3 cellular contexts compared by ENCODE assay signal in genomic region chr2:127439343-127439742, GRCh38.
TF ChIP-seq lines count a peak whose summit lies in the region.

No MANE protein-coding gene starts in this region.

TF ChIP-seq in IMR-90, 13 proteins besides CTCF, POLR2A, EP300 and RAD21:
- no peak for TF ChIP-seq ELK1 (IDR thresholded peaks at IDR 0.05; ENCODE audit: borderline replicate concordance, low read depth, low read length)
- no peak for TF ChIP-seq NFE2L2 (IDR thresholded peaks at IDR 0.05; ENCODE audit: low read depth, low read length)
- TF ChIP-seq RCOR1 (IDR thresholded peaks at IDR 0.05; ENCODE audit: insufficient replicate concordance, low read length): no peak
- no peak for TF ChIP-seq MAFK (IDR thresholded peaks at IDR 0.05; ENCODE audit: low read depth, low read length)
- TF ChIP-seq CEBPB (IDR thresholded peaks at IDR 0.05; ENCODE audit: low read depth, low read length): no peak
- no peak for TF ChIP-seq RFX5 (IDR thresholded peaks at IDR 0.05; ENCODE audit: low read depth, low read length)
- no peak for TF ChIP-seq FOS (IDR thresholded peaks at IDR 0.05; ENCODE audit: low read depth, low read length)
- no peak for TF ChIP-seq CHD1 (IDR thresholded peaks at IDR 0.05; ENCODE audit: low read depth, low read length)
- TF ChIP-seq SMC3 (IDR thresholded peaks at IDR 0.05; ENCODE audit: low read depth, low read length): no peak
- TF ChIP-seq, protein P1, sequence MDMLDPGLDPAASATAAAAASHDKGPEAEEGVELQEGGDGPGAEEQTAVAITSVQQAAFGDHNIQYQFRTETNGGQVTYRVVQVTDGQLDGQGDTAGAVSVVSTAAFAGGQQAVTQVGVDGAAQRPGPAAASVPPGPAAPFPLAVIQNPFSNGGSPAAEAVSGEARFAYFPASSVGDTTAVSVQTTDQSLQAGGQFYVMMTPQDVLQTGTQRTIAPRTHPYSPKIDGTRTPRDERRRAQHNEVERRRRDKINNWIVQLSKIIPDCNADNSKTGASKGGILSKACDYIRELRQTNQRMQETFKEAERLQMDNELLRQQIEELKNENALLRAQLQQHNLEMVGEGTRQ (IDR thresholded peaks at IDR 0.05; ENCODE audit: low read depth, low read length): no peak
- TF ChIP-seq MXI1 (IDR thresholded peaks at IDR 0.05; ENCODE audit: borderline replicate concordance, low read depth, low read length): no peak
- TF ChIP-seq MAZ (IDR thresholded peaks at IDR 0.05; ENCODE audit: borderline replicate concordance, low read depth, low read length): no peak
- no peak for TF ChIP-seq BHLHE40 (IDR thresholded peaks at IDR 0.05; ENCODE audit: low read depth, low read length)

TF ChIP-seq in HepG2, 621 proteins besides CTCF, POLR2A, EP300 and RAD21 (continues in another document):
- TF ChIP-seq BRCA1 (CRISPR knock-in tag; IDR thresholded peaks at IDR 0.05): no peak
- TF ChIP-seq RNF219 (CRISPR knock-in tag; IDR thresholded peaks at IDR 0.05): no peak
- TF ChIP-seq ZNF576 (CRISPR knock-in tag; IDR thresholded peaks at IDR 0.05): 0 out of 2 replicates have a peak, but pooled peaks have one; percentile 23
- TF ChIP-seq IRX3 (CRISPR knock-in tag; IDR thresholded peaks at IDR 0.05; ENCODE audit: borderline replicate concordance, low read depth): no peak
- 0 out of 2 replicates have a peak, but pooled peaks have one; percentile 43 for TF ChIP-seq ZNF572 (CRISPR knock-in tag; IDR thresholded peaks at IDR 0.05)
- no peak for TF ChIP-seq ZBTB34 (CRISPR knock-in tag; IDR thresholded peaks at IDR 0.05)
- TF ChIP-seq MAZ (IDR thresholded peaks at IDR 0.05; ENCODE audit: borderline replicate concordance, low read depth, low read length): no peak
- peak; percentile 50; the same call in 1 of the 2 replicates for TF ChIP-seq MAZ (CRISPR knock-in tag; IDR thresholded peaks at IDR 0.05; ENCODE audit: low read depth)
- TF ChIP-seq, protein P2, sequence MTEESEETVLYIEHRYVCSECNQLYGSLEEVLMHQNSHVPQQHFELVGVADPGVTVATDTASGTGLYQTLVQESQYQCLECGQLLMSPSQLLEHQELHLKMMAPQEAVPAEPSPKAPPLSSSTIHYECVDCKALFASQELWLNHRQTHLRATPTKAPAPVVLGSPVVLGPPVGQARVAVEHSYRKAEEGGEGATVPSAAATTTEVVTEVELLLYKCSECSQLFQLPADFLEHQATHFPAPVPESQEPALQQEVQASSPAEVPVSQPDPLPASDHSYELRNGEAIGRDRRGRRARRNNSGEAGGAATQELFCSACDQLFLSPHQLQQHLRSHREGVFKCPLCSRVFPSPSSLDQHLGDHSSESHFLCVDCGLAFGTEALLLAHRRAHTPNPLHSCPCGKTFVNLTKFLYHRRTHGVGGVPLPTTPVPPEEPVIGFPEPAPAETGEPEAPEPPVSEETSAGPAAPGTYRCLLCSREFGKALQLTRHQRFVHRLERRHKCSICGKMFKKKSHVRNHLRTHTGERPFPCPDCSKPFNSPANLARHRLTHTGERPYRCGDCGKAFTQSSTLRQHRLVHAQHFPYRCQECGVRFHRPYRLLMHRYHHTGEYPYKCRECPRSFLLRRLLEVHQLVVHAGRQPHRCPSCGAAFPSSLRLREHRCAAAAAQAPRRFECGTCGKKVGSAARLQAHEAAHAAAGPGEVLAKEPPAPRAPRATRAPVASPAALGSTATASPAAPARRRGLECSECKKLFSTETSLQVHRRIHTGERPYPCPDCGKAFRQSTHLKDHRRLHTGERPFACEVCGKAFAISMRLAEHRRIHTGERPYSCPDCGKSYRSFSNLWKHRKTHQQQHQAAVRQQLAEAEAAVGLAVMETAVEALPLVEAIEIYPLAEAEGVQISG (CRISPR knock-in tag; IDR thresholded peaks at IDR 0.05): no peak
- TF ChIP-seq ZC3H13 (CRISPR knock-in tag; IDR thresholded peaks at IDR 0.05): no peak
- no peak for TF ChIP-seq HOXD1 (CRISPR knock-in tag; IDR thresholded peaks at IDR 0.05)
- TF ChIP-seq NCOA5 (CRISPR knock-in tag; IDR thresholded peaks at IDR 0.05): no peak
- 0 out of 2 replicates have a peak, but pooled peaks have one; percentile 32 for TF ChIP-seq ZNF788 (CRISPR knock-in tag; IDR thresholded peaks at IDR 0.05; ENCODE audit: borderline replicate concordance)
- 0 out of 2 replicates have a peak, but pooled peaks have one; percentile 50 for TF ChIP-seq ZNF891 (CRISPR knock-in tag; IDR thresholded peaks at IDR 0.05)
- peak; percentile 22; the same call in 1 of the 2 replicates for TF ChIP-seq ZNF143 (CRISPR knock-in tag; IDR thresholded peaks at IDR 0.05)
- TF ChIP-seq ZBTB26 (CRISPR knock-in tag; IDR thresholded peaks at IDR 0.05; ENCODE audit: borderline replicate concordance): peak; percentile 24; the same call in 1 of the 2 replicates
- no peak for TF ChIP-seq ZNF446 (CRISPR knock-in tag; IDR thresholded peaks at IDR 0.05)
- TF ChIP-seq ARHGAP35 (CRISPR knock-in tag; IDR thresholded peaks at IDR 0.05; ENCODE audit: borderline replicate concordance): no peak
- TF ChIP-seq ARID2 (CRISPR knock-in tag; IDR thresholded peaks at IDR 0.05; ENCODE audit: borderline replicate concordance): no peak
- no peak for TF ChIP-seq BORCS8-MEF2B (CRISPR knock-in tag; IDR thresholded peaks at IDR 0.05)

TF ChIP-seq in GM12891, 5 proteins besides CTCF, POLR2A, EP300 and RAD21:
- TF ChIP-seq POLR2AphosphoS5 (IDR thresholded peaks at IDR 0.05; ENCODE audit: low read depth, low read length) (no peak), POU2F2 (IDR thresholded peaks at IDR 0.05; ENCODE audit: low read depth, low read length) (no peak), PAX5 (IDR thresholded peaks at IDR 0.05; ENCODE audit: insufficient read depth, low read length, severe bottlenecking) (no peak), SPI1 (IDR thresholded peaks at IDR 0.05; ENCODE audit: low read depth, low read length) (no peak), TAF1 (IDR thresholded peaks at IDR 0.05; ENCODE audit: low read depth, low read length) (no peak)
